In the genomic region with DNA sequence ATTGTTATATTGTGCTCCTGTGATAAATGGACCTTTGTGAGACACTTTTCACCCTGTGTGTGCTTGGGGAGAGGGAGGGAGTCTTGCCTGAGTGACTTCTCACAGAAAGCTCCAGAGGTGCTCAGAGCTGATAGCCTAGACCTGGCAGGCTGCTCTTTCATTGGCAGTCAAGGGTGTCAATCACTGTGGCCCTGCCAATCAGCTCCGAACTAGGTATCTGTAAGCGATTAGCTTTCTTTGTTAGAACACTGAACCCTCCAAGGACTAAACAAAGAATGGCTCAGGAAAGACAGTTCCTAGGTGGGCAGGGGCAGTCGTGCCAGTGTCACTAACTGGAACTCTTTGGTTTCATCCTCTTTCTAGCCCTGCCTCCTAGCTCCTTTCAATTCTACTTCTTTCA, we compare ENCODE assay signal across 2 cellular contexts.
TF ChIP-seq lines count a peak whose summit lies in the region.

No MANE protein-coding gene starts in this region.

TF ChIP-seq in SK-N-SH, 30 proteins besides CTCF, POLR2A, EP300 and RAD21 (continued from another document):
- peak; percentile 79 for TF ChIP-seq PBX3 (IDR thresholded peaks at IDR 0.05)
TF ChIP-seq in SK-N-SH: peak in this region for 1.

TF ChIP-seq in SK-N-SH treated with all-trans-retinoic acid at 6 μM for 48 hours, 23 proteins besides CTCF, POLR2A, EP300 and RAD21 (continued from another document):
- TF ChIP-seq TSHZ2 (CRISPR knock-in tag; IDR thresholded peaks at IDR 0.05) (no peak), ESRRG (CRISPR knock-in tag; IDR thresholded peaks at IDR 0.05) (no peak), BACH2 (CRISPR knock-in tag; IDR thresholded peaks at IDR 0.05; ENCODE audit: borderline replicate concordance) (no peak), SNAI2 (CRISPR knock-in tag; IDR thresholded peaks at IDR 0.05) (no peak), ZFP30 (CRISPR knock-in tag; IDR thresholded peaks at IDR 0.05) (no peak), ZNF70 (CRISPR knock-in tag; IDR thresholded peaks at IDR 0.05) (no peak), ARNTL (CRISPR knock-in tag; IDR thresholded peaks at IDR 0.05; ENCODE audit: borderline replicate concordance, low read depth) (no peak), ZNF565 (CRISPR knock-in tag; conservative IDR thresholded peaks at IDR 0.05; ENCODE audit: low read depth) (no peak), TOX (CRISPR knock-in tag; IDR thresholded peaks at IDR 0.05; ENCODE audit: borderline replicate concordance) (no peak), CREB5 (CRISPR knock-in tag; IDR thresholded peaks at IDR 0.05; ENCODE audit: low read depth) (no peak), ISL1 (CRISPR knock-in tag; IDR thresholded peaks at IDR 0.05) (no peak), ZNF8 (CRISPR knock-in tag; IDR thresholded peaks at IDR 0.05) (no peak), CSDC2 (CRISPR knock-in tag; IDR thresholded peaks at IDR 0.05) (no peak), RARB (CRISPR knock-in tag; IDR thresholded peaks at IDR 0.05) (no peak), TCF4 (CRISPR knock-in tag; IDR thresholded peaks at IDR 0.05; ENCODE audit: borderline replicate concordance) (no peak)
- TF ChIP-seq, protein P1, sequence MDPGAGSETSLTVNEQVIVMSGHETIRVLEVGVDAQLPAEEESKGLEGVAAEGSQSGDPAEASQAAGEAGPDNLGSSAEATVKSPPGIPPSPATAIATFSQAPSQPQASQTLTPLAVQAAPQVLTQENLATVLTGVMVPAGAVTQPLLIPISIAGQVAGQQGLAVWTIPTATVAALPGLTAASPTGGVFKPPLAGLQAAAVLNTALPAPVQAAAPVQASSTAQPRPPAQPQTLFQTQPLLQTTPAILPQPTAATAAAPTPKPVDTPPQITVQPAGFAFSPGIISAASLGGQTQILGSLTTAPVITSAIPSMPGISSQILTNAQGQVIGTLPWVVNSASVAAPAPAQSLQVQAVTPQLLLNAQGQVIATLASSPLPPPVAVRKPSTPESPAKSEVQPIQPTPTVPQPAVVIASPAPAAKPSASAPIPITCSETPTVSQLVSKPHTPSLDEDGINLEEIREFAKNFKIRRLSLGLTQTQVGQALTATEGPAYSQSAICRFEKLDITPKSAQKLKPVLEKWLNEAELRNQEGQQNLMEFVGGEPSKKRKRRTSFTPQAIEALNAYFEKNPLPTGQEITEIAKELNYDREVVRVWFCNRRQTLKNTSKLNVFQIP (CRISPR knock-in tag; IDR thresholded peaks at IDR 0.05; ENCODE audit: borderline replicate concordance, low read depth) = no peak
- TF ChIP-seq, protein P2, sequence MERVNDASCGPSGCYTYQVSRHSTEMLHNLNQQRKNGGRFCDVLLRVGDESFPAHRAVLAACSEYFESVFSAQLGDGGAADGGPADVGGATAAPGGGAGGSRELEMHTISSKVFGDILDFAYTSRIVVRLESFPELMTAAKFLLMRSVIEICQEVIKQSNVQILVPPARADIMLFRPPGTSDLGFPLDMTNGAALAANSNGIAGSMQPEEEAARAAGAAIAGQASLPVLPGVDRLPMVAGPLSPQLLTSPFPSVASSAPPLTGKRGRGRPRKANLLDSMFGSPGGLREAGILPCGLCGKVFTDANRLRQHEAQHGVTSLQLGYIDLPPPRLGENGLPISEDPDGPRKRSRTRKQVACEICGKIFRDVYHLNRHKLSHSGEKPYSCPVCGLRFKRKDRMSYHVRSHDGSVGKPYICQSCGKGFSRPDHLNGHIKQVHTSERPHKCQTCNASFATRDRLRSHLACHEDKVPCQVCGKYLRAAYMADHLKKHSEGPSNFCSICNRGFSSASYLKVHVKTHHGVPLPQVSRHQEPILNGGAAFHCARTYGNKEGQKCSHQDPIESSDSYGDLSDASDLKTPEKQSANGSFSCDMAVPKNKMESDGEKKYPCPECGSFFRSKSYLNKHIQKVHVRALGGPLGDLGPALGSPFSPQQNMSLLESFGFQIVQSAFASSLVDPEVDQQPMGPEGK (CRISPR knock-in tag; IDR thresholded peaks at IDR 0.05; ENCODE audit: borderline replicate concordance) = no peak
- TF ChIP-seq, protein P3, sequence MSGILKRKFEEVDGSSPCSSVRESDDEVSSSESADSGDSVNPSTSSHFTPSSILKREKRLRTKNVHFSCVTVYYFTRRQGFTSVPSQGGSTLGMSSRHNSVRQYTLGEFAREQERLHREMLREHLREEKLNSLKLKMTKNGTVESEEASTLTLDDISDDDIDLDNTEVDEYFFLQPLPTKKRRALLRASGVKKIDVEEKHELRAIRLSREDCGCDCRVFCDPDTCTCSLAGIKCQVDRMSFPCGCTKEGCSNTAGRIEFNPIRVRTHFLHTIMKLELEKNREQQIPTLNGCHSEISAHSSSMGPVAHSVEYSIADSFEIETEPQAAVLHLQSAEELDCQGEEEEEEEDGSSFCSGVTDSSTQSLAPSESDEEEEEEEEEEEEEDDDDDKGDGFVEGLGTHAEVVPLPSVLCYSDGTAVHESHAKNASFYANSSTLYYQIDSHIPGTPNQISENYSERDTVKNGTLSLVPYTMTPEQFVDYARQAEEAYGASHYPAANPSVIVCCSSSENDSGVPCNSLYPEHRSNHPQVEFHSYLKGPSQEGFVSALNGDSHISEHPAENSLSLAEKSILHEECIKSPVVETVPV (CRISPR knock-in tag; IDR thresholded peaks at IDR 0.05) = no peak
